Comparison of ENCODE assay signal across 1 cellular context in the genomic region with DNA sequence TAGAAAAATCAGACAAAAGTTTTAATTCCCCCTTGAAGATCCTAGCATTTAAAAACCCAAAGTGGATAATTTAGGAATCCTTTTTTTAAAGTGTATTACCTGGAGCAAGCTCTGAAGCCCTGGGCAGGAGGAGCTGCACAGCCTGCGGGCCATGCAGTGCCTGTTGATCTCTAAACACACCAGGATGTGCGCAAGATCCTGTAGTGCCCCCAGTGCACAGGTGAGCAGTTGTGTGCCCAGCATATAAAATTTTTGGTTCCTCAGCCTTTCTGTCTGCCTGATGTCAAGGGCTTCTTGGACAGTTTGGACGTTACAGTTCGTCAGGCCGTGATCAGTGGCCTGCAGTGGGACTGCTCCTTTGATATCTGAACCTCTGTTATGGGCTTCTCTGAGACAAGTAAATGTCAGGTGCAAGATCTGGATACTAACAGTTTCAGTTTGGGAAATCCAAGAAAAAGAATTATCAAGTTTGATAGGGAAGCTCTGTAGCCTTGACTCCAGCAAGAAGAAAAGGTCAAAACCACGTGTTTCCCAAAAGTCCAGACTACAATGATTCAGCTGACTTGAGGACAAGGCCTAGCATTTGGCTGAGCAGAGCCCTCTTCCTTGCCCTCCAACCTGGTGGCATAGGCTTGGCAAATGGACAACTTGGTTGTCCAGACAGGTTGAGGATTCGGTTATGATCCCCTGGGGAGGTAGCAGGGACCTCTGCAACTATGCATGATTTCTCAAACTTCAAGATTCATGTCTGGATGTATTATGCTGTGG.
TF ChIP-seq lines count a peak whose summit lies in the region.

No MANE protein-coding gene starts in this region.

TF ChIP-seq in GM23338, 12 proteins besides CTCF, POLR2A, EP300 and RAD21 (continued from another document):
- TF ChIP-seq ZNF462 (CRISPR knock-in tag; IDR thresholded peaks at IDR 0.05) (no peak), JUNB (IDR thresholded peaks at IDR 0.05; ENCODE audit: unreplicated experiment) (no peak)
